ENCODE assay signal across 1 cellular context in the genomic region with DNA sequence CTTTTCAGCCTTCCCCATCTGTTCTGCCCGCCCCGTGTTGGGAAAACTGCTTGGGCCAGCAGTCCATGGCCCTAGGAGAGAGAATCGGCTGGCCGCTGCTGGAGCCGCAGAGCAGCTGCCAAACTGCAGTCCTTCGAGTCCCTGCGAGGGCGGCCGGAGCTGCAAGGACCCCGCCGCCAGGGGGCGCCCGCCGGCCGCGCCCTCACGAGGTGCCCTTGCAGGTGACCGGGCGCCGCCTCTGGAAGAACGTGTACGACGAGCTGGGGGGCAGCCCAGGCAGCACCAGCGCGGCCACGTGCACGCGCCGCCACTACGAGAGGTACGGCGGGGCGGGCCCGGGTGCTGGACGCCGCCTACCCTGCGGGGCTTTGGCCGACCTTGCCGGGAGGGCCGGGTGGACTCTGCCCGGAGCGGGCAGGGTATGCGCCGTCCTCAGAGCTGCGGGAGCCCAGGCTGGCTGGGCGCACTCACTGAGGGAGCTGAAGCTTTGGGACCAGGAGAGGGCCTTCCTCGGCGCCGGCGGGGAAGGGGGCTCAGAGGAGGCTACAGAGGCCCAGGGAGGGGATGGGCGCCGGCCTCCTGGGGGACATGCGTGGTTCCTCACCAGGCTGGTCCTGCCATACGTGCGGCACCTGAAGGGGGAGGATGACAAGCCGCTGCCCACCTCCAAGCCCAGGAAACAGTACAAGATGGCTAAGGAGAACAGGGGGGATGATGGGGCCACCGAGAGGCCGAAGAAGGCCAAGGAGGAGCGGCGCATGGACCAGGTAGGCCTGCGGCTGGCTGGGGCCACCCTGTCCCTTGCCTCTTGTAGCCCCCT.
TF ChIP-seq lines count a peak whose summit lies in the region.

No MANE protein-coding gene starts in this region.

TF ChIP-seq in K562, 482 proteins besides CTCF, POLR2A, EP300 and RAD21 (continues in another document):
- TF ChIP-seq, protein P1, sequence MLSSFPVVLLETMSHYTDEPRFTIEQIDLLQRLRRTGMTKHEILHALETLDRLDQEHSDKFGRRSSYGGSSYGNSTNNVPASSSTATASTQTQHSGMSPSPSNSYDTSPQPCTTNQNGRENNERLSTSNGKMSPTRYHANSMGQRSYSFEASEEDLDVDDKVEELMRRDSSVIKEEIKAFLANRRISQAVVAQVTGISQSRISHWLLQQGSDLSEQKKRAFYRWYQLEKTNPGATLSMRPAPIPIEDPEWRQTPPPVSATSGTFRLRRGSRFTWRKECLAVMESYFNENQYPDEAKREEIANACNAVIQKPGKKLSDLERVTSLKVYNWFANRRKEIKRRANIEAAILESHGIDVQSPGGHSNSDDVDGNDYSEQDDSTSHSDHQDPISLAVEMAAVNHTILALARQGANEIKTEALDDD (IDR thresholded peaks at IDR 0.05): no peak
- TF ChIP-seq, protein P2, sequence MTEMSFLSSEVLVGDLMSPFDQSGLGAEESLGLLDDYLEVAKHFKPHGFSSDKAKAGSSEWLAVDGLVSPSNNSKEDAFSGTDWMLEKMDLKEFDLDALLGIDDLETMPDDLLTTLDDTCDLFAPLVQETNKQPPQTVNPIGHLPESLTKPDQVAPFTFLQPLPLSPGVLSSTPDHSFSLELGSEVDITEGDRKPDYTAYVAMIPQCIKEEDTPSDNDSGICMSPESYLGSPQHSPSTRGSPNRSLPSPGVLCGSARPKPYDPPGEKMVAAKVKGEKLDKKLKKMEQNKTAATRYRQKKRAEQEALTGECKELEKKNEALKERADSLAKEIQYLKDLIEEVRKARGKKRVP (CRISPR knock-in tag; IDR thresholded peaks at IDR 0.05): no peak
- TF ChIP-seq STAG1 (CRISPR knock-in tag; IDR thresholded peaks at IDR 0.05; ENCODE audit: borderline replicate concordance): peak; percentile 83; the same call in 1 of the 2 replicates
- TF ChIP-seq, protein P3, sequence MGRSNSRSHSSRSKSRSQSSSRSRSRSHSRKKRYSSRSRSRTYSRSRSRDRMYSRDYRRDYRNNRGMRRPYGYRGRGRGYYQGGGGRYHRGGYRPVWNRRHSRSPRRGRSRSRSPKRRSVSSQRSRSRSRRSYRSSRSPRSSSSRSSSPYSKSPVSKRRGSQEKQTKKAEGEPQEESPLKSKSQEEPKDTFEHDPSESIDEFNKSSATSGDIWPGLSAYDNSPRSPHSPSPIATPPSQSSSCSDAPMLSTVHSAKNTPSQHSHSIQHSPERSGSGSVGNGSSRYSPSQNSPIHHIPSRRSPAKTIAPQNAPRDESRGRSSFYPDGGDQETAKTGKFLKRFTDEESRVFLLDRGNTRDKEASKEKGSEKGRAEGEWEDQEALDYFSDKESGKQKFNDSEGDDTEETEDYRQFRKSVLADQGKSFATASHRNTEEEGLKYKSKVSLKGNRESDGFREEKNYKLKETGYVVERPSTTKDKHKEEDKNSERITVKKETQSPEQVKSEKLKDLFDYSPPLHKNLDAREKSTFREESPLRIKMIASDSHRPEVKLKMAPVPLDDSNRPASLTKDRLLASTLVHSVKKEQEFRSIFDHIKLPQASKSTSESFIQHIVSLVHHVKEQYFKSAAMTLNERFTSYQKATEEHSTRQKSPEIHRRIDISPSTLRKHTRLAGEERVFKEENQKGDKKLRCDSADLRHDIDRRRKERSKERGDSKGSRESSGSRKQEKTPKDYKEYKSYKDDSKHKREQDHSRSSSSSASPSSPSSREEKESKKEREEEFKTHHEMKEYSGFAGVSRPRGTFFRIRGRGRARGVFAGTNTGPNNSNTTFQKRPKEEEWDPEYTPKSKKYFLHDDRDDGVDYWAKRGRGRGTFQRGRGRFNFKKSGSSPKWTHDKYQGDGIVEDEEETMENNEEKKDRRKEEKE (IDR thresholded peaks at IDR 0.05; ENCODE audit: borderline replicate concordance in 1 of 2, control insufficient read depth in 1 of 2, low read depth in 2 of 2, low read length in 1 of 2): no peak
- no peak for TF ChIP-seq ZFP1 (CRISPR knock-in tag; IDR thresholded peaks at IDR 0.05)
- TF ChIP-seq ZNF507 (tag; conservative IDR thresholded peaks at IDR 0.05): no peak
- TF ChIP-seq, protein P4, sequence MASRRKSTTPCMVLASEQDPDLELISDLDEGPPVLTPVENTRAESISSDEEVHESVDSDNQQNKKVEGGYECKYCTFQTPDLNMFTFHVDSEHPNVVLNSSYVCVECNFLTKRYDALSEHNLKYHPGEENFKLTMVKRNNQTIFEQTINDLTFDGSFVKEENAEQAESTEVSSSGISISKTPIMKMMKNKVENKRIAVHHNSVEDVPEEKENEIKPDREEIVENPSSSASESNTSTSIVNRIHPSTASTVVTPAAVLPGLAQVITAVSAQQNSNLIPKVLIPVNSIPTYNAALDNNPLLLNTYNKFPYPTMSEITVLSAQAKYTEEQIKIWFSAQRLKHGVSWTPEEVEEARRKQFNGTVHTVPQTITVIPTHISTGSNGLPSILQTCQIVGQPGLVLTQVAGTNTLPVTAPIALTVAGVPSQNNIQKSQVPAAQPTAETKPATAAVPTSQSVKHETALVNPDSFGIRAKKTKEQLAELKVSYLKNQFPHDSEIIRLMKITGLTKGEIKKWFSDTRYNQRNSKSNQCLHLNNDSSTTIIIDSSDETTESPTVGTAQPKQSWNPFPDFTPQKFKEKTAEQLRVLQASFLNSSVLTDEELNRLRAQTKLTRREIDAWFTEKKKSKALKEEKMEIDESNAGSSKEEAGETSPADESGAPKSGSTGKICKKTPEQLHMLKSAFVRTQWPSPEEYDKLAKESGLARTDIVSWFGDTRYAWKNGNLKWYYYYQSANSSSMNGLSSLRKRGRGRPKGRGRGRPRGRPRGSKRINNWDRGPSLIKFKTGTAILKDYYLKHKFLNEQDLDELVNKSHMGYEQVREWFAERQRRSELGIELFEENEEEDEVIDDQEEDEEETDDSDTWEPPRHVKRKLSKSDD (conservative IDR thresholded peaks at IDR 0.05; ENCODE audit: low read length): no peak
- TF ChIP-seq, protein P5, sequence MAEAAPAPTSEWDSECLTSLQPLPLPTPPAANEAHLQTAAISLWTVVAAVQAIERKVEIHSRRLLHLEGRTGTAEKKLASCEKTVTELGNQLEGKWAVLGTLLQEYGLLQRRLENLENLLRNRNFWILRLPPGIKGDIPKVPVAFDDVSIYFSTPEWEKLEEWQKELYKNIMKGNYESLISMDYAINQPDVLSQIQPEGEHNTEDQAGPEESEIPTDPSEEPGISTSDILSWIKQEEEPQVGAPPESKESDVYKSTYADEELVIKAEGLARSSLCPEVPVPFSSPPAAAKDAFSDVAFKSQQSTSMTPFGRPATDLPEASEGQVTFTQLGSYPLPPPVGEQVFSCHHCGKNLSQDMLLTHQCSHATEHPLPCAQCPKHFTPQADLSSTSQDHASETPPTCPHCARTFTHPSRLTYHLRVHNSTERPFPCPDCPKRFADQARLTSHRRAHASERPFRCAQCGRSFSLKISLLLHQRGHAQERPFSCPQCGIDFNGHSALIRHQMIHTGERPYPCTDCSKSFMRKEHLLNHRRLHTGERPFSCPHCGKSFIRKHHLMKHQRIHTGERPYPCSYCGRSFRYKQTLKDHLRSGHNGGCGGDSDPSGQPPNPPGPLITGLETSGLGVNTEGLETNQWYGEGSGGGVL (CRISPR knock-in tag; IDR thresholded peaks at IDR 0.05): no peak
- no peak for TF ChIP-seq BRD9 (IDR thresholded peaks at IDR 0.05; ENCODE audit: low read depth, partially characterized antibody)
- no peak for TF ChIP-seq PRPF4 (IDR thresholded peaks at IDR 0.05; ENCODE audit: insufficient read depth, low read depth, low read length, poor library complexity, severe bottlenecking)
- no peak for TF ChIP-seq ZNF695 (CRISPR knock-in tag; IDR thresholded peaks at IDR 0.05)
- TF ChIP-seq ZNF780A (CRISPR knock-in tag; IDR thresholded peaks at IDR 0.05): no peak
- TF ChIP-seq PHB2 (IDR thresholded peaks at IDR 0.05; ENCODE audit: low read depth): no peak
- TF ChIP-seq JUN (IDR thresholded peaks at IDR 0.05; ENCODE audit: borderline replicate concordance, low read depth, low read length): peak; percentile 33; the same call in 1 of the 2 replicates
- no peak for TF ChIP-seq JUN (CRISPR knock-in tag; IDR thresholded peaks at IDR 0.05; ENCODE audit: borderline replicate concordance)
- TF ChIP-seq ZSCAN32 (CRISPR knock-in tag; IDR thresholded peaks at IDR 0.05): no peak
- TF ChIP-seq, protein P6, sequence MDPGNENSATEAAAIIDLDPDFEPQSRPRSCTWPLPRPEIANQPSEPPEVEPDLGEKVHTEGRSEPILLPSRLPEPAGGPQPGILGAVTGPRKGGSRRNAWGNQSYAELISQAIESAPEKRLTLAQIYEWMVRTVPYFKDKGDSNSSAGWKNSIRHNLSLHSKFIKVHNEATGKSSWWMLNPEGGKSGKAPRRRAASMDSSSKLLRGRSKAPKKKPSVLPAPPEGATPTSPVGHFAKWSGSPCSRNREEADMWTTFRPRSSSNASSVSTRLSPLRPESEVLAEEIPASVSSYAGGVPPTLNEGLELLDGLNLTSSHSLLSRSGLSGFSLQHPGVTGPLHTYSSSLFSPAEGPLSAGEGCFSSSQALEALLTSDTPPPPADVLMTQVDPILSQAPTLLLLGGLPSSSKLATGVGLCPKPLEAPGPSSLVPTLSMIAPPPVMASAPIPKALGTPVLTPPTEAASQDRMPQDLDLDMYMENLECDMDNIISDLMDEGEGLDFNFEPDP (CRISPR knock-in tag; IDR thresholded peaks at IDR 0.05): no peak
- TF ChIP-seq ZNF282 (CRISPR knock-in tag; IDR thresholded peaks at IDR 0.05): no peak
- TF ChIP-seq ZNF384 (IDR thresholded peaks at IDR 0.05; ENCODE audit: low read depth, low read length): no peak
- TF ChIP-seq MTA2 (IDR thresholded peaks at IDR 0.05; ENCODE audit: low read depth): no peak
- TF ChIP-seq EHMT2 (IDR thresholded peaks at IDR 0.05): no peak
- TF ChIP-seq HIVEP1 (CRISPR knock-in tag; IDR thresholded peaks at IDR 0.05): no peak
- TF ChIP-seq ZNF124 (CRISPR knock-in tag; IDR thresholded peaks at IDR 0.05): no peak
- TF ChIP-seq ATF1 (CRISPR knock-in tag; IDR thresholded peaks at IDR 0.05): no peak
- TF ChIP-seq ATF1 (tag; IDR thresholded peaks at IDR 0.05): no peak
- TF ChIP-seq PCBP2 (IDR thresholded peaks at IDR 0.05; ENCODE audit: low read depth, low read length, poor library complexity, severe bottlenecking): no peak
- no peak; a peak in 1 of 4 replicates for TF ChIP-seq SRF (CRISPR knock-in tag; IDR thresholded peaks at IDR 0.05)
- TF ChIP-seq, protein P7, sequence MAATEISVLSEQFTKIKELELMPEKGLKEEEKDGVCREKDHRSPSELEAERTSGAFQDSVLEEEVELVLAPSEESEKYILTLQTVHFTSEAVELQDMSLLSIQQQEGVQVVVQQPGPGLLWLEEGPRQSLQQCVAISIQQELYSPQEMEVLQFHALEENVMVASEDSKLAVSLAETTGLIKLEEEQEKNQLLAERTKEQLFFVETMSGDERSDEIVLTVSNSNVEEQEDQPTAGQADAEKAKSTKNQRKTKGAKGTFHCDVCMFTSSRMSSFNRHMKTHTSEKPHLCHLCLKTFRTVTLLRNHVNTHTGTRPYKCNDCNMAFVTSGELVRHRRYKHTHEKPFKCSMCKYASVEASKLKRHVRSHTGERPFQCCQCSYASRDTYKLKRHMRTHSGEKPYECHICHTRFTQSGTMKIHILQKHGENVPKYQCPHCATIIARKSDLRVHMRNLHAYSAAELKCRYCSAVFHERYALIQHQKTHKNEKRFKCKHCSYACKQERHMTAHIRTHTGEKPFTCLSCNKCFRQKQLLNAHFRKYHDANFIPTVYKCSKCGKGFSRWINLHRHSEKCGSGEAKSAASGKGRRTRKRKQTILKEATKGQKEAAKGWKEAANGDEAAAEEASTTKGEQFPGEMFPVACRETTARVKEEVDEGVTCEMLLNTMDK (IDR thresholded peaks at IDR 0.05; ENCODE audit: borderline replicate concordance, insufficient read depth, low read depth, low read length, poor library complexity, severe bottlenecking): peak; percentile 91
- peak; percentile 25 for TF ChIP-seq HMGN3 (IDR thresholded peaks at IDR 0.05; ENCODE audit: borderline replicate concordance, extremely low read depth, insufficient read length, low read depth, low read length)
- 0 out of 2 replicates have a peak, but pooled peaks have one; percentile 18 for TF ChIP-seq ATF7 (IDR thresholded peaks at IDR 0.05)
- no peak for TF ChIP-seq HLTF (IDR thresholded peaks at IDR 0.05)
- TF ChIP-seq GABPB1 (CRISPR knock-in tag; IDR thresholded peaks at IDR 0.05): peak; percentile 31; the same call in 1 of the 2 replicates
- TF ChIP-seq, protein P8, sequence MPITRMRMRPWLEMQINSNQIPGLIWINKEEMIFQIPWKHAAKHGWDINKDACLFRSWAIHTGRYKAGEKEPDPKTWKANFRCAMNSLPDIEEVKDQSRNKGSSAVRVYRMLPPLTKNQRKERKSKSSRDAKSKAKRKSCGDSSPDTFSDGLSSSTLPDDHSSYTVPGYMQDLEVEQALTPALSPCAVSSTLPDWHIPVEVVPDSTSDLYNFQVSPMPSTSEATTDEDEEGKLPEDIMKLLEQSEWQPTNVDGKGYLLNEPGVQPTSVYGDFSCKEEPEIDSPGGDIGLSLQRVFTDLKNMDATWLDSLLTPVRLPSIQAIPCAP (CRISPR knock-in tag; IDR thresholded peaks at IDR 0.05; ENCODE audit: borderline replicate concordance): no peak
- TF ChIP-seq, protein P9, sequence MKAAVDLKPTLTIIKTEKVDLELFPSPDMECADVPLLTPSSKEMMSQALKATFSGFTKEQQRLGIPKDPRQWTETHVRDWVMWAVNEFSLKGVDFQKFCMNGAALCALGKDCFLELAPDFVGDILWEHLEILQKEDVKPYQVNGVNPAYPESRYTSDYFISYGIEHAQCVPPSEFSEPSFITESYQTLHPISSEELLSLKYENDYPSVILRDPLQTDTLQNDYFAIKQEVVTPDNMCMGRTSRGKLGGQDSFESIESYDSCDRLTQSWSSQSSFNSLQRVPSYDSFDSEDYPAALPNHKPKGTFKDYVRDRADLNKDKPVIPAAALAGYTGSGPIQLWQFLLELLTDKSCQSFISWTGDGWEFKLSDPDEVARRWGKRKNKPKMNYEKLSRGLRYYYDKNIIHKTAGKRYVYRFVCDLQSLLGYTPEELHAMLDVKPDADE (conservative IDR thresholded peaks at IDR 0.05; ENCODE audit: control insufficient read depth, low read depth, low read length): no peak
- TF ChIP-seq PYGO2 (tag; IDR thresholded peaks at IDR 0.05): no peak
- TF ChIP-seq, protein P10, sequence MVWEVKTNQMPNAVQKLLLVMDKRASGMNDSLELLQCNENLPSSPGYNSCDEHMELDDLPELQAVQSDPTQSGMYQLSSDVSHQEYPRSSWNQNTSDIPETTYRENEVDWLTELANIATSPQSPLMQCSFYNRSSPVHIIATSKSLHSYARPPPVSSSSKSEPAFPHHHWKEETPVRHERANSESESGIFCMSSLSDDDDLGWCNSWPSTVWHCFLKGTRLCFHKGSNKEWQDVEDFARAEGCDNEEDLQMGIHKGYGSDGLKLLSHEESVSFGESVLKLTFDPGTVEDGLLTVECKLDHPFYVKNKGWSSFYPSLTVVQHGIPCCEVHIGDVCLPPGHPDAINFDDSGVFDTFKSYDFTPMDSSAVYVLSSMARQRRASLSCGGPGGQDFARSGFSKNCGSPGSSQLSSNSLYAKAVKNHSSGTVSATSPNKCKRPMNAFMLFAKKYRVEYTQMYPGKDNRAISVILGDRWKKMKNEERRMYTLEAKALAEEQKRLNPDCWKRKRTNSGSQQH (CRISPR knock-in tag; IDR thresholded peaks at IDR 0.05): no peak
- TF ChIP-seq RB1 (IDR thresholded peaks at IDR 0.05; ENCODE audit: low read depth): peak; percentile 93
- TF ChIP-seq ETV1 (tag; conservative IDR thresholded peaks at IDR 0.05; ENCODE audit: low read depth): no peak
- TF ChIP-seq HOXB6 (CRISPR knock-in tag; IDR thresholded peaks at IDR 0.05; ENCODE audit: borderline replicate concordance): no peak
- no peak for TF ChIP-seq ZNF274 (IDR thresholded peaks at IDR 0.05; ENCODE audit: borderline replicate concordance, low read depth, low read length)
- TF ChIP-seq ZKSCAN8 (CRISPR knock-in tag; IDR thresholded peaks at IDR 0.05): no peak
